ENCODE assay signal across 1 cellular context in the genomic region with DNA sequence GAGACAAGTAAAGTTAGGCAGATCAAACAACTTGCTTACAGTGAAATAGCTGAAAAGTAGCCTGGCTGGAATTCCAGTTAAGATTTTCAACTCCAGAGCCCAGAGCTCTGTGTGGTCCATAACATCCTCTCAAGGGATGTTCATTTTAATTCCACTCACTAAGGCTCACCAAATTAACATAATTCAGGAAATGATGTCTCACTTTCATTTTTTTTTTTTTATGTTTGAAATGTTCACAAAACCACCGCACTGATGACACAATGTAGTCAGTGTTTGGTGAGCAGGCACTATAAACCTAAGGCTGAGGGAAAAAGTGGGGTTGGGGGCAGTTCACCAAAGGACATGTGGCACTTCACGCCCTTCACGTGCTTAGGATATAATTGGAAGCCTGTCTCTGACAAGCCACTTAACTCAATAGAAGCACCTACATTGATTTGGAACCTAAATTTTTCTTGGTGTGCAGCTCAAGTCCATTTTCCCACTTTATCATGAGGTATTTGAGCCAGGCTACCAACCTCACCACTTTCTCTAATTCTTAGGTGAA.
TF ChIP-seq lines count a peak whose summit lies in the region.

No MANE protein-coding gene starts in this region.

TF ChIP-seq in IMR-90, 13 proteins besides CTCF, POLR2A, EP300 and RAD21:
- TF ChIP-seq CHD1 (IDR thresholded peaks at IDR 0.05; ENCODE audit: low read depth, low read length) (no peak), CEBPB (IDR thresholded peaks at IDR 0.05; ENCODE audit: low read depth, low read length) (peak; percentile 14; the same call in 1 of the 2 replicates)
TF ChIP-seq in IMR-90: peak in this region for 1.
